In the genomic region with DNA sequence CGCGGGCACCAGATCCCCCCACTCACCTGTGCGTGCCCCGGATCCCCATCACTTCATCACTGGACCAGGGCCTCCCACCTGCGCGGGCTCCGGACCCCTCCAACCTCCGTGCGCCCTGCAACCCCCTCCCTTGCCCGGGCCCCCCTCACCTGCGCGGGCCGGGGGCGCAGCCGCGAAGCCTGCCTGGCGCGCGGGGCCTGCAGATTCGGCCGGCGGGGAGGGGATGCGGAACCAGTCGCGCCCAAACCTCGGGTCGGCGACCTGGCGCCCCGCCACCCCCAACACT, we compare ENCODE assay signal across 1 cellular context.
A peak's percentile ranks its signal among the peaks of the same experiment; 100 is the strongest.
TF ChIP-seq lines count a peak whose summit lies in the region.

No MANE protein-coding gene starts in this region.

TF ChIP-seq in WTC11, 78 proteins besides CTCF, POLR2A, EP300 and RAD21 (continued from another document):
- TF ChIP-seq, protein P1, sequence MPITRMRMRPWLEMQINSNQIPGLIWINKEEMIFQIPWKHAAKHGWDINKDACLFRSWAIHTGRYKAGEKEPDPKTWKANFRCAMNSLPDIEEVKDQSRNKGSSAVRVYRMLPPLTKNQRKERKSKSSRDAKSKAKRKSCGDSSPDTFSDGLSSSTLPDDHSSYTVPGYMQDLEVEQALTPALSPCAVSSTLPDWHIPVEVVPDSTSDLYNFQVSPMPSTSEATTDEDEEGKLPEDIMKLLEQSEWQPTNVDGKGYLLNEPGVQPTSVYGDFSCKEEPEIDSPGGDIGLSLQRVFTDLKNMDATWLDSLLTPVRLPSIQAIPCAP (CRISPR knock-in tag; IDR thresholded peaks at IDR 0.05), result no peak
- TF ChIP-seq E2F1 (CRISPR knock-in tag; IDR thresholded peaks at IDR 0.05), result no peak
- no peak for TF ChIP-seq NR2C2 (CRISPR knock-in tag; IDR thresholded peaks at IDR 0.05)
- TF ChIP-seq NR3C1 (CRISPR knock-in tag; conservative IDR thresholded peaks at IDR 0.05; ENCODE audit: low read depth), result no peak
- no peak for TF ChIP-seq ZNF121 (CRISPR knock-in tag; IDR thresholded peaks at IDR 0.05)
- no peak for TF ChIP-seq RELA (CRISPR knock-in tag; IDR thresholded peaks at IDR 0.05; ENCODE audit: borderline replicate concordance)
- no peak for TF ChIP-seq ZNF423 (CRISPR knock-in tag; IDR thresholded peaks at IDR 0.05)
- peak; percentile 52 for TF ChIP-seq FOXP1 (CRISPR knock-in tag; IDR thresholded peaks at IDR 0.05; ENCODE audit: borderline replicate concordance)
- TF ChIP-seq, protein P2, sequence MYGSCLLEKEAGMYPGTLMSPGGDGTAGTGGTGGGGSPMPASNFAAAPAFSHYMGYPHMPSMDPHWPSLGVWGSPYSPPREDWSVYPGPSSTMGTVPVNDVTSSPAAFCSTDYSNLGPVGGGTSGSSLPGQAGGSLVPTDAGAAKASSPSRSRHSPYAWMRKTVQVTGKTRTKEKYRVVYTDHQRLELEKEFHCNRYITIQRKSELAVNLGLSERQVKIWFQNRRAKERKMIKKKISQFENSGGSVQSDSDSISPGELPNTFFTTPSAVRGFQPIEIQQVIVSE (CRISPR knock-in tag; IDR thresholded peaks at IDR 0.05; ENCODE audit: borderline replicate concordance), result no peak
- TF ChIP-seq, protein P3, sequence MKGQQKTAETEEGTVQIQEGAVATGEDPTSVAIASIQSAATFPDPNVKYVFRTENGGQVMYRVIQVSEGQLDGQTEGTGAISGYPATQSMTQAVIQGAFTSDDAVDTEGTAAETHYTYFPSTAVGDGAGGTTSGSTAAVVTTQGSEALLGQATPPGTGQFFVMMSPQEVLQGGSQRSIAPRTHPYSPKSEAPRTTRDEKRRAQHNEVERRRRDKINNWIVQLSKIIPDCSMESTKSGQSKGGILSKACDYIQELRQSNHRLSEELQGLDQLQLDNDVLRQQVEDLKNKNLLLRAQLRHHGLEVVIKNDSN (CRISPR knock-in tag; IDR thresholded peaks at IDR 0.05), result no peak
- no peak for TF ChIP-seq EMX1 (CRISPR knock-in tag; IDR thresholded peaks at IDR 0.05)
- TF ChIP-seq ARID4B (CRISPR knock-in tag; IDR thresholded peaks at IDR 0.05; ENCODE audit: borderline replicate concordance), result no peak
- TF ChIP-seq ZBTB21 (CRISPR knock-in tag; IDR thresholded peaks at IDR 0.05; ENCODE audit: borderline replicate concordance), result no peak
- TF ChIP-seq MYBL2 (CRISPR knock-in tag; IDR thresholded peaks at IDR 0.05), result 0 out of 2 replicates have a peak, but pooled peaks have one; percentile 14
- no peak for TF ChIP-seq TEAD4 (CRISPR knock-in tag; IDR thresholded peaks at IDR 0.05)
- TF ChIP-seq, protein P4, sequence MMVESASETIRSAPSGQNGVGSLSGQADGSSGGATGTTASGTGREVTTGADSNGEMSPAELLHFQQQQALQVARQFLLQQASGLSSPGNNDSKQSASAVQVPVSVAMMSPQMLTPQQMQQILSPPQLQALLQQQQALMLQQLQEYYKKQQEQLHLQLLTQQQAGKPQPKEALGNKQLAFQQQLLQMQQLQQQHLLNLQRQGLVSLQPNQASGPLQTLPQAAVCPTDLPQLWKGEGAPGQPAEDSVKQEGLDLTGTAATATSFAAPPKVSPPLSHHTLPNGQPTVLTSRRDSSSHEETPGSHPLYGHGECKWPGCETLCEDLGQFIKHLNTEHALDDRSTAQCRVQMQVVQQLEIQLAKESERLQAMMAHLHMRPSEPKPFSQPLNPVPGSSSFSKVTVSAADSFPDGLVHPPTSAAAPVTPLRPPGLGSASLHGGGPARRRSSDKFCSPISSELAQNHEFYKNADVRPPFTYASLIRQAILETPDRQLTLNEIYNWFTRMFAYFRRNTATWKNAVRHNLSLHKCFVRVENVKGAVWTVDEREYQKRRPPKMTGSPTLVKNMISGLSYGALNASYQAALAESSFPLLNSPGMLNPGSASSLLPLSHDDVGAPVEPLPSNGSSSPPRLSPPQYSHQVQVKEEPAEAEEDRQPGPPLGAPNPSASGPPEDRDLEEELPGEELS (CRISPR knock-in tag; IDR thresholded peaks at IDR 0.05), result peak; percentile 46; the same call in 1 of the 2 replicates
- no peak for TF ChIP-seq ZNF138 (CRISPR knock-in tag; conservative IDR thresholded peaks at IDR 0.05)
- no peak for TF ChIP-seq SOX15 (CRISPR knock-in tag; IDR thresholded peaks at IDR 0.05)
